In the genomic region with DNA sequence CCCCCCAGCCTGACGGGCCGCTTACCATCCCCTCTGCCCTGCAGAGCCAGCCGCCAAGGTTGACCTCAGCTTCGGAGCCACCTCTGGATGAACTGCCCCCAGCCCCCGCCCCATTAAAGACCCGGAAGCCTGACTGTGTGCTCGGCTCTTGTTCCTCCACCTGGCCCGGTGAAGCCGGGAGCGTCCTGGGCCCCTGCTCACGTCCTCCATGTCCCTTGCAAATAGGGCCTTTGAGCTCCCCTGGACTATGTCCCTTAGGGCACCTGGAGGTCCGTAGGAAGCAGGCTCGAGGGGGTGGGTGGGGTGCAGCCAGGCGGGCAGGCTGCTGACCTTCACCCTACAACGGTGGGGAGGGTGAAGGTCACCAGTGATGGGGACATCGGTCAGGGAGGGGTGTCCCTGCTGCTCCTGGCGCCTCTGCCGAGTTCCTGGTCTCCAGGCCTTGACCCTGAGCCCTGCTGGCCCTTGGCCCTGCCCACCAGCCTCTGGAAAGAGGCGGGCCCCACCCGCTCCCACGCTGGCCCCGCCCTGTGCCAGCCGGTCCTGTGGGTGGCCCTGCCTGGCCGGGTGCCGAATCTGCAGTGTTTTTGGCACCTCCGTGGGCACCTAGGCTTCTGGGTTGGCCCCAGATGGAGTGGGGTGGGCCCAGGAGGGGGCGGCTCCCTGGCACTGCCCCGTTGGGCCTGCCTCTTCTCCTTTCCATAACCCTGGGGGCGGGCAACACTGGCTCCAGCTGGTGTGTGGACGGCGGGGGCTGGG, we compare ENCODE assay signal across 1 cellular context.
TF ChIP-seq lines count a peak whose summit lies in the region.

No MANE protein-coding gene starts in this region.

TF ChIP-seq in HepG2, 621 proteins besides CTCF, POLR2A, EP300 and RAD21 (continued from another document and continues in another):
- TF ChIP-seq, protein P1, sequence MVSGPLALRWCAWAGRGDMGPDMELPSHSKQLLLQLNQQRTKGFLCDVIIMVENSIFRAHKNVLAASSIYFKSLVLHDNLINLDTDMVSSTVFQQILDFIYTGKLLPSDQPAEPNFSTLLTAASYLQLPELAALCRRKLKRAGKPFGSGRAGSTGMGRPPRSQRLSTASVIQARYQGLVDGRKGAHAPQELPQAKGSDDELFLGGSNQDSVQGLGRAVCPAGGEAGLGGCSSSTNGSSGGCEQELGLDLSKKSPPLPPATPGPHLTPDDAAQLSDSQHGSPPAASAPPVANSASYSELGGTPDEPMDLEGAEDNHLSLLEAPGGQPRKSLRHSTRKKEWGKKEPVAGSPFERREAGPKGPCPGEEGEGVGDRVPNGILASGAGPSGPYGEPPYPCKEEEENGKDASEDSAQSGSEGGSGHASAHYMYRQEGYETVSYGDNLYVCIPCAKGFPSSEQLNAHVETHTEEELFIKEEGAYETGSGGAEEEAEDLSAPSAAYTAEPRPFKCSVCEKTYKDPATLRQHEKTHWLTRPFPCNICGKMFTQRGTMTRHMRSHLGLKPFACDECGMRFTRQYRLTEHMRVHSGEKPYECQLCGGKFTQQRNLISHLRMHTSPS (CRISPR knock-in tag; IDR thresholded peaks at IDR 0.05; ENCODE audit: low read depth) = peak; percentile 89
- TF ChIP-seq HNRNPL (IDR thresholded peaks at IDR 0.05; ENCODE audit: low read depth, low read length) (peak; percentile 93), MAFF (IDR thresholded peaks at IDR 0.05; ENCODE audit: low read depth, low read length) (no peak), ZNF512 (CRISPR knock-in tag; IDR thresholded peaks at IDR 0.05) (no peak), IKZF4 (CRISPR knock-in tag; IDR thresholded peaks at IDR 0.05; ENCODE audit: borderline replicate concordance, low read depth, not compliant biosample characterization) (no peak), ESRRA (CRISPR knock-in tag; IDR thresholded peaks at IDR 0.05; ENCODE audit: low read depth) (peak; percentile 100), TOE1 (CRISPR knock-in tag; IDR thresholded peaks at IDR 0.05) (no peak), ZNF816 (CRISPR knock-in tag; IDR thresholded peaks at IDR 0.05; ENCODE audit: borderline replicate concordance) (no peak; the same call in 1 of the 2 replicates), SMARCC2 (IDR thresholded peaks at IDR 0.05) (no peak), KLF12 (CRISPR knock-in tag; IDR thresholded peaks at IDR 0.05; ENCODE audit: borderline replicate concordance) (peak; percentile 96), IRF1 (CRISPR knock-in tag; IDR thresholded peaks at IDR 0.05; ENCODE audit: low read depth) (0 out of 2 replicates have a peak, but pooled peaks have one; percentile 50), MED8 (CRISPR knock-in tag; IDR thresholded peaks at IDR 0.05; ENCODE audit: insufficient replicate concordance) (peak; percentile 94), XBP1 (CRISPR knock-in tag; IDR thresholded peaks at IDR 0.05) (no peak), ELF1 (CRISPR knock-in tag; IDR thresholded peaks at IDR 0.05) (peak; percentile 64), TBL1XR1 (IDR thresholded peaks at IDR 0.05; ENCODE audit: borderline replicate concordance, low read length, partially characterized antibody) (peak; percentile 60), ZNF282 (IDR thresholded peaks at IDR 0.05; ENCODE audit: partially characterized antibody) (no peak), ELF4 (CRISPR knock-in tag; IDR thresholded peaks at IDR 0.05; ENCODE audit: borderline replicate concordance) (peak; percentile 83; the same call in 1 of the 2 replicates), PCBP1 (IDR thresholded peaks at IDR 0.05; ENCODE audit: borderline replicate concordance, low read depth, low read length) (0 out of 2 replicates have a peak, but pooled peaks have one; percentile 49), PPARG (CRISPR knock-in tag; conservative IDR thresholded peaks at IDR 0.05) (peak; percentile 98), CAMTA2 (CRISPR knock-in tag; IDR thresholded peaks at IDR 0.05; ENCODE audit: borderline replicate concordance) (no peak; the same call in 1 of the 2 replicates), HNRNPH1 (optimal IDR thresholded peaks at IDR 0.05; ENCODE audit: low read depth, low read length) (no peak), KLF11 (CRISPR knock-in tag; IDR thresholded peaks at IDR 0.05) (0 out of 2 replicates have a peak, but pooled peaks have one; percentile 62), EEA1 (CRISPR knock-in tag; IDR thresholded peaks at IDR 0.05; ENCODE audit: borderline replicate concordance) (no peak), ZNF607 (CRISPR knock-in tag; IDR thresholded peaks at IDR 0.05; ENCODE audit: borderline replicate concordance) (peak; percentile 53), PAF1 (CRISPR knock-in tag; IDR thresholded peaks at IDR 0.05) (no peak; the same call in 1 of the 2 replicates), SMAD3 (CRISPR knock-in tag; IDR thresholded peaks at IDR 0.05) (peak; percentile 62; the same call in 1 of the 2 replicates), DNMT1 (CRISPR knock-in tag; IDR thresholded peaks at IDR 0.05) (peak; percentile 87; the same call in 1 of the 2 replicates), ZBTB21 (CRISPR knock-in tag; IDR thresholded peaks at IDR 0.05) (no peak), GLI4 (CRISPR knock-in tag; IDR thresholded peaks at IDR 0.05; ENCODE audit: borderline replicate concordance) (no peak), ZFP62 (CRISPR knock-in tag; IDR thresholded peaks at IDR 0.05) (0 out of 2 replicates have a peak, but pooled peaks have one; percentile 83), ZNF510 (CRISPR knock-in tag; IDR thresholded peaks at IDR 0.05; ENCODE audit: low read depth) (no peak), ATF2 (CRISPR knock-in tag; IDR thresholded peaks at IDR 0.05) (peak; percentile 81), ZNF746 (CRISPR knock-in tag; IDR thresholded peaks at IDR 0.05) (peak; percentile 99), ZFP36 (IDR thresholded peaks at IDR 0.05; ENCODE audit: borderline replicate concordance, low read depth, low read length, partially characterized antibody) (no peak), DPF2 (CRISPR knock-in tag; IDR thresholded peaks at IDR 0.05; ENCODE audit: borderline replicate concordance, low read depth) (peak; percentile 91), ZNF382 (CRISPR knock-in tag; IDR thresholded peaks at IDR 0.05; ENCODE audit: borderline replicate concordance) (no peak), SOX13 (IDR thresholded peaks at IDR 0.05) (peak; percentile 49; the same call in 1 of the 2 replicates), SOX13 (CRISPR knock-in tag; conservative IDR thresholded peaks at IDR 0.05 in 1 of 2, IDR thresholded peaks at IDR 0.05 in 1 of 2) (peak in 1 of 2 experiments; percentile 84; a peak in 2 of 4 replicates), ZNF362 (CRISPR knock-in tag; IDR thresholded peaks at IDR 0.05; ENCODE audit: borderline replicate concordance) (peak; percentile 39; the same call in 1 of the 2 replicates), YEATS4 (CRISPR knock-in tag; IDR thresholded peaks at IDR 0.05; ENCODE audit: borderline replicate concordance) (peak; percentile 79), KDM4B (CRISPR knock-in tag; IDR thresholded peaks at IDR 0.05) (no peak), SMYD3 (CRISPR knock-in tag; IDR thresholded peaks at IDR 0.05) (no peak), SRSF4 (IDR thresholded peaks at IDR 0.05; ENCODE audit: low read depth, low read length, poor library complexity, severe bottlenecking) (no peak)
- TF ChIP-seq, protein P2, sequence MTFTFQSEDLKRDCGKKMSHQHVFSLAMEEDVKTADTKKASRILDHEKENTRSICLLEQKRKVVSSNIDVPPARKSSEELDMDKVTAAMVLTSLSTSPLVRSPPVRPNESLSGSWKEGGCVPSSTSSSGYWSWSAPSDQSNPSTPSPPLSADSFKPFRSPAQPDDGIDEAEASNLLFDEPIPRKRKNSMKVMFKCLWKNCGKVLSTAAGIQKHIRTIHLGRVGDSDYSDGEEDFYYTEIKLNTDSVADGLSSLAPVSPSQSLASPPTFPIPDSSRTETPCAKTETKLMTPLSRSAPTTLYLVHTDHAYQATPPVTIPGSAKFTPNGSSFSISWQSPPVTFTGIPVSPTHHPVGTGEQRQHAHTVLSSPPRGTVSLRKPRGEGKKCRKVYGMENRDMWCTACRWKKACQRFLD (CRISPR knock-in tag; IDR thresholded peaks at IDR 0.05; ENCODE audit: borderline replicate concordance) = no peak
- TF ChIP-seq, protein P3, sequence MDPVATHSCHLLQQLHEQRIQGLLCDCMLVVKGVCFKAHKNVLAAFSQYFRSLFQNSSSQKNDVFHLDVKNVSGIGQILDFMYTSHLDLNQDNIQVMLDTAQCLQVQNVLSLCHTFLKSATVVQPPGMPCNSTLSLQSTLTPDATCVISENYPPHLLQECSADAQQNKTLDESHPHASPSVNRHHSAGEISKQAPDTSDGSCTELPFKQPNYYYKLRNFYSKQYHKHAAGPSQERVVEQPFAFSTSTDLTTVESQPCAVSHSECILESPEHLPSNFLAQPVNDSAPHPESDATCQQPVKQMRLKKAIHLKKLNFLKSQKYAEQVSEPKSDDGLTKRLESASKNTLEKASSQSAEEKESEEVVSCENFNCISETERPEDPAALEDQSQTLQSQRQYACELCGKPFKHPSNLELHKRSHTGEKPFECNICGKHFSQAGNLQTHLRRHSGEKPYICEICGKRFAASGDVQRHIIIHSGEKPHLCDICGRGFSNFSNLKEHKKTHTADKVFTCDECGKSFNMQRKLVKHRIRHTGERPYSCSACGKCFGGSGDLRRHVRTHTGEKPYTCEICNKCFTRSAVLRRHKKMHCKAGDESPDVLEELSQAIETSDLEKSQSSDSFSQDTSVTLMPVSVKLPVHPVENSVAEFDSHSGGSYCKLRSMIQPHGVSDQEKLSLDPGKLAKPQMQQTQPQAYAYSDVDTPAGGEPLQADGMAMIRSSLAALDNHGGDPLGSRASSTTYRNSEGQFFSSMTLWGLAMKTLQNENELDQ (CRISPR knock-in tag; IDR thresholded peaks at IDR 0.05; ENCODE audit: borderline replicate concordance) = peak; percentile 23; the same call in 1 of the 2 replicates
- TF ChIP-seq, protein P4, sequence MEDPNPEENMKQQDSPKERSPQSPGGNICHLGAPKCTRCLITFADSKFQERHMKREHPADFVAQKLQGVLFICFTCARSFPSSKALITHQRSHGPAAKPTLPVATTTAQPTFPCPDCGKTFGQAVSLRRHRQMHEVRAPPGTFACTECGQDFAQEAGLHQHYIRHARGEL (CRISPR knock-in tag; IDR thresholded peaks at IDR 0.05) = no peak
- TF ChIP-seq, protein P5, sequence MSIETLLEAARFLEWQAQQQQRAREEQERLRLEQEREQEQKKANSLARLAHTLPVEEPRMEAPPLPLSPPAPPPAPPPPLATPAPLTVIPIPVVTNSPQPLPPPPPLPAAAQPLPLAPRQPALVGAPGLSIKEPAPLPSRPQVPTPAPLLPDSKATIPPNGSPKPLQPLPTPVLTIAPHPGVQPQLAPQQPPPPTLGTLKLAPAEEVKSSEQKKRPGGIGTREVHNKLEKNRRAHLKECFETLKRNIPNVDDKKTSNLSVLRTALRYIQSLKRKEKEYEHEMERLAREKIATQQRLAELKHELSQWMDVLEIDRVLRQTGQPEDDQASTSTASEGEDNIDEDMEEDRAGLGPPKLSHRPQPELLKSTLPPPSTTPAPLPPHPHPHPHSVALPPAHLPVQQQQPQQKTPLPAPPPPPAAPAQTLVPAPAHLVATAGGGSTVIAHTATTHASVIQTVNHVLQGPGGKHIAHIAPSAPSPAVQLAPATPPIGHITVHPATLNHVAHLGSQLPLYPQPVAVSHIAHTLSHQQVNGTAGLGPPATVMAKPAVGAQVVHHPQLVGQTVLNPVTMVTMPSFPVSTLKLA (IDR thresholded peaks at IDR 0.05) = no peak
- TF ChIP-seq, protein P6, sequence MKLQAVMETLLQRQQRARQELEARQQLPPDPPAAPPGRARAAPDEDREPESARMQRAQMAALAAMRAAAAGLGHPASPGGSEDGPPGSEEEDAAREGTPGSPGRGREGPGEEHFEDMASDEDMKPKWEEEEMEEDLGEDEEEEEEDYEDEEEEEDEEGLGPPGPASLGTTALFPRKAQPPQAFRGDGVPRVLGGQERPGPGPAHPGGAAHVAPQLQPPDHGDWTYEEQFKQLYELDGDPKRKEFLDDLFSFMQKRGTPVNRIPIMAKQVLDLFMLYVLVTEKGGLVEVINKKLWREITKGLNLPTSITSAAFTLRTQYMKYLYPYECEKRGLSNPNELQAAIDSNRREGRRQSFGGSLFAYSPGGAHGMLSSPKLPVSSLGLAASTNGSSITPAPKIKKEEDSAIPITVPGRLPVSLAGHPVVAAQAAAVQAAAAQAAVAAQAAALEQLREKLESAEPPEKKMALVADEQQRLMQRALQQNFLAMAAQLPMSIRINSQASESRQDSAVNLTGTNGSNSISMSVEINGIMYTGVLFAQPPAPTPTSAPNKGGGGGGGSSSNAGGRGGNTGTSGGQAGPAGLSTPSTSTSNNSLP (IDR thresholded peaks at IDR 0.05; ENCODE audit: low read depth, low read length) = no peak
